ENCODE assay signal across 9 cellular contexts in genomic region chr6:56938634-56939294, GRCh38. TPM values are rescaled to one million over a fixed set of nuclear protein-coding genes. Genes with fewer than 3 reads are reported as not detected.
DNase-seq lines count a peak whose midpoint lies in the region; ATAC-seq and TF ChIP-seq lines count a peak whose summit lies in the region.
"Had no signal": no experiment of that assay in that cellular context is flagged by ENCODE, and none has a peak within 500 bp of the region (broad histone marks: within the 10 kb centered on the region; RNA-seq: fewer than 3 reads in every experiment).

No MANE protein-coding gene starts in this region.

- no peak overlapping the region for H3K27ac ChIP-seq in right lobe of liver

- H3K27me3 ChIP-seq in right lobe of liver, result no peaks in the 10 kb centered on the region

- H3K4me1 ChIP-seq in right lobe of liver, result no peaks in the 10 kb centered on the region

- no peak for TF ChIP-seq CTCF in HFF-Myc (IDR thresholded peaks at IDR 0.05; ENCODE audit: low read depth, low read length, missing control alignments)
- no peak for TF ChIP-seq CTCF in WI38 (IDR thresholded peaks at IDR 0.05; ENCODE audit: low read depth, low read length)
- TF ChIP-seq CTCF in right lobe of liver (IDR thresholded peaks at IDR 0.05), result no peak
- TF ChIP-seq CTCF in nephron progenitor cell (IDR thresholded peaks at IDR 0.05), result no peak
- TF ChIP-seq CTCF in GM13976 (IDR thresholded peaks at IDR 0.05; ENCODE audit: borderline replicate concordance, control extremely low read depth, extremely low read depth, insufficient read depth, missing control alignments), result no peak

- DNase-seq in Daoy (ENCODE audit: low read depth) (peak; percentile 99), HFF-Myc (ENCODE audit: extremely low read depth, low read depth) (peak; percentile 98), right lobe of liver (peak in 1 of 3 donors; percentile 43), nephron progenitor cell (no peak), GM13976 (ENCODE audit: low spot score) (no peak), DMS114 treated with DMSO at 0.1 percent for 48 hours (lab: John Stamatoyannopoulos, UW; ENCODE audit: unreplicated experiment) (no peak), NCI-H1436 (lab: John Stamatoyannopoulos, UW) (no peak)

- TF ChIP-seq POLR2A in right lobe of liver (IDR thresholded peaks at IDR 0.05), result no peak

- intact Hi-C loops in right lobe of liver (cut with DNase I), result no loop called here

- H3K27me3 Mint-ChIP-seq in nephron progenitor cell (ENCODE audit: low read depth, poor library complexity), result peaks cover 7% of the 10 kb centered on the region

- WGBS in right lobe of liver (ENCODE audit: insufficient coverage, low coverage, low lambda C conversion rate, missing lambda C conversion rate), result 43% methylated on average over 1 of the region's 1 CpG

- H3K27ac Mint-ChIP-seq in nephron progenitor cell, result no peak overlapping the region

- no peaks in the 10 kb centered on the region for H3K9me3 ChIP-seq in right lobe of liver

- ATAC-seq in right lobe of liver, result peak in 3 of 4 donors; percentile 35 to 100 (median 60)

- H3K4me3 ChIP-seq in HFF-Myc (replicated peaks; ENCODE audit: low read depth, low read length) (no peak overlapping the region), WI38 (ENCODE audit: low read depth, low read length) (peak overlapping the region; percentile 21; the same call in 1 of the 2 replicates), right lobe of liver (no peak overlapping the region)
- H3K4me3 ChIP-seq: skin epidermis had no signal

- no peak overlapping the region for H3K4me3 Mint-ChIP-seq in nephron progenitor cell

- in situ Hi-C loops in GM13976 (cut with MboI; ENCODE audit: low sequenced_read_pairs, unreplicated experiment), result no loop called here

- no peaks in the 10 kb centered on the region for H3K36me3 ChIP-seq in right lobe of liver

- H3K36me3 Mint-ChIP-seq in nephron progenitor cell (ENCODE audit: low read depth), result peaks cover 12% of the 10 kb centered on the region

- H3K9me3 Mint-ChIP-seq in nephron progenitor cell, result peaks cover 22% of the 10 kb centered on the region

- H3K4me1 Mint-ChIP-seq in nephron progenitor cell, result peaks cover under 1% of the 10 kb centered on the region

RNA-seq across cellular contexts. Expression of gene BEND6, which starts 16.1 kb away (rescaled TPM):
- 8.1 and 9.0 TPM in 2 replicates for total RNA-seq in Daoy (2014; rRNA removed; shearing (Covaris generic))
- not detected for total RNA-seq in right lobe of liver

Comparison
In these comparisons a context has a peak if more than half of its experiments do, and no peak if none do; other contexts are left out.
1. DNase-seq: peak in Daoy (single experiment) and HFF-Myc (single experiment); none in nephron progenitor cell (single experiment), GM13976 (single experiment), DMS114 treated with DMSO at 0.1 percent for 48 hours (single experiment) and NCI-H1436 (single experiment).